25 cellular contexts compared by ENCODE assay signal in the genomic region with DNA sequence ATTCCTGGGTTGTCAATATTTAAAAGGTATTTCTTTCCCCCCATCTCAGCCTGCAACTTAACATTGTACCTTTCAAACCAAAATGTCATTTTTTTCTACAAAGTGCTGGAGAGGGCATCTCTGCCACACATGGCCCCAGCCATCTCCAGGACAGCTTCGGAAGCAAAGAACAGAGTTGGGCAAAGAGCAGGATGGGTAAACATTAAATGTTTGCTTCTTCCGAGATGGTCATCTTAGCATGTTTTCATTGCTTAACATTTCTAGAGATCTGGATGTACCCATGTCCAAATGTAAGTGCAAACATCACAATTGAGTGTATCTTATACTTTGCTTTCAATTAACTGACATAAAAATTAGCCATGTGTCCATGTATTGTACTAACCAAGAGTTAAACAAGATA. TPM values are rescaled to one million over a fixed set of nuclear protein-coding genes. Genes with fewer than 3 reads are reported as not detected.
"Had no signal": no experiment of that assay in that cellular context is flagged by ENCODE, and none has a peak within 500 bp of the region (broad histone marks: within the 10 kb centered on the region; RNA-seq: fewer than 3 reads in every experiment).

No MANE protein-coding gene starts in this region.

- H3K4me3 ChIP-seq: adrenal gland, SJCRH30 had no signal

- H3K9me3 ChIP-seq: adrenal gland, SJCRH30, SK-N-SH had no signal

- H3K9ac ChIP-seq: SK-N-SH had no signal

- H3K36me3 ChIP-seq: adrenal gland, SJCRH30 had no signal

- DNase-seq: activated CD4-positive, alpha-beta memory T cell treated with anti-CD3 and anti-CD28 coated beads, Interleukin-2, amount 10 ng/mL, durations not matched to agents 7 days and 5 days; activated CD4-positive, alpha-beta T cell treated with anti-CD3 and anti-CD28 coated beads for 36 hours; activated CD4-positive, alpha-beta T cell treated with anti-CD3 and anti-CD28 coated beads, Interleukin-2, amount 50 U/mL, for 1 hour; activated naive CD4-positive, alpha-beta T cell treated with anti-CD3 and anti-CD28 coated beads, Interleukin-2, amount 50 U/mL, for 16 hours; activated naive CD8-positive, alpha-beta T cell treated with anti-CD3 and anti-CD28 coated beads, Interleukin-2, amount 10 ng/mL, durations not matched to agents 7 days and 5 days; adrenal gland; anterior cingulate cortex; cerebellar nuclear complex; NCI-H1048; NCI-H146; NCI-H1930; NCI-H2171; NCI-H226; NCI-H526; NCI-H774; OCI-M1; Right ventricle myocardium superior; RPMI8226; SJCRH30; SK-N-SH; T-helper 1 cell; WERI-Rb-1 had no signal

- H3K27ac Mint-ChIP-seq: activated CD4-positive, alpha-beta memory T cell treated with anti-CD3 and anti-CD28 coated beads, Interleukin-2, amount 10 ng/mL, durations not matched to agents 7 days and 5 days; activated CD4-positive, alpha-beta T cell treated with anti-CD3 and anti-CD28 coated beads for 36 hours; activated naive CD8-positive, alpha-beta T cell treated with anti-CD3 and anti-CD28 coated beads, Interleukin-2, amount 10 ng/mL, durations not matched to agents 7 days and 5 days had no signal

- H3K4me2 ChIP-seq: SK-N-SH had no signal

- H3K27ac ChIP-seq: SJCRH30, WERI-Rb-1 had no signal

- ATAC-seq: activated CD4-positive, alpha-beta T cell treated with anti-CD3 and anti-CD28 coated beads for 36 hours; Panc1 had no signal

- H3K27me3 ChIP-seq: adrenal gland, SJCRH30 had no signal

- H3K27me3 Mint-ChIP-seq: activated CD4-positive, alpha-beta memory T cell treated with anti-CD3 and anti-CD28 coated beads, Interleukin-2, amount 10 ng/mL, durations not matched to agents 7 days and 5 days; activated CD4-positive, alpha-beta T cell treated with anti-CD3 and anti-CD28 coated beads for 36 hours; activated naive CD8-positive, alpha-beta T cell treated with anti-CD3 and anti-CD28 coated beads, Interleukin-2, amount 10 ng/mL, durations not matched to agents 7 days and 5 days had no signal

- H3K4me1 ChIP-seq: SJCRH30 had no signal

- H3K4me3 Mint-ChIP-seq: activated CD4-positive, alpha-beta memory T cell treated with anti-CD3 and anti-CD28 coated beads, Interleukin-2, amount 10 ng/mL, durations not matched to agents 7 days and 5 days; activated CD4-positive, alpha-beta T cell treated with anti-CD3 and anti-CD28 coated beads for 36 hours; activated naive CD8-positive, alpha-beta T cell treated with anti-CD3 and anti-CD28 coated beads, Interleukin-2, amount 10 ng/mL, durations not matched to agents 7 days and 5 days had no signal

- H3K9me3 Mint-ChIP-seq: activated CD4-positive, alpha-beta memory T cell treated with anti-CD3 and anti-CD28 coated beads, Interleukin-2, amount 10 ng/mL, durations not matched to agents 7 days and 5 days; activated naive CD8-positive, alpha-beta T cell treated with anti-CD3 and anti-CD28 coated beads, Interleukin-2, amount 10 ng/mL, durations not matched to agents 7 days and 5 days had no signal

RNA-seq across cellular contexts. Expression of a gene that starts 14.3 kb away (rescaled TPM):
- total RNA-seq: activated CD4-positive, alpha-beta memory T cell treated with anti-CD3 and anti-CD28 coated beads, Interleukin-2, amount 10 ng/mL, durations not matched to agents 7 days and 5 days; activated CD4-positive, alpha-beta T cell treated with anti-CD3 and anti-CD28 coated beads for 36 hours; activated CD8-positive, alpha-beta memory T cell treated with anti-CD3 and anti-CD28 coated beads for 36 hours; activated naive CD8-positive, alpha-beta T cell treated with anti-CD3 and anti-CD28 coated beads, Interleukin-2, amount 10 ng/mL, durations not matched to agents 7 days and 5 days; T-helper 2 cell treated with Interferon-gamma antibody and Interleukin-4, amounts not matched to agents 100 ng/mL and 5 ng/mL, for 36 hours had no signal
